ENCODE assay signal across 14 cellular contexts in the genomic region with DNA sequence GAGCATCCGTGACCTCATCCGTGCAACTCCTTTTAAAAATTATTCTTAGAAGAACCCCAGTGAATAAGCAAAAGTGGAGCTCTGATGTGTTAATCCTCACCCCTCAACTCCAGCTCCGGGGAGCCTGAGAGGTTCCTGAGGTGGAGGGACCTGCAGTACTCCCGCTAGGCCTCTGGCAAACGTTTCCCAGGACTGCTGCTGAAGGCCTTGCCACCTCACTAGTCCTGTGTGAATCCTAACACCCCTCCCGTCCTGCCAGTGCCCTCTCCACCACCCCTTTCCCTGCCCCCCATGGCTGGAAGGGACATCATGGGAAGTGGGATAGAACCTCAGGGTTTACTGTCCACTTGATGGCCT.
DNase-seq lines count a peak whose midpoint lies in the region; ATAC-seq, FAIRE-seq and TF ChIP-seq lines count a peak whose summit lies in the region.
"Had no signal": no experiment of that assay in that cellular context is flagged by ENCODE, and none has a peak within 500 bp of the region (broad histone marks: within the 10 kb centered on the region; RNA-seq: fewer than 3 reads in every experiment).

No MANE protein-coding gene starts in this region.

- WGBS in endodermal cell (ENCODE audit: insufficient coverage in 1 of 2, insufficient read length in 1 of 2), 2 experiments = 90 to 93% methylated on average over 2 to 6 of the region's 6 CpGs
- WGBS in smooth muscle cell (ENCODE audit: low lambda C conversion rate) = 84% methylated on average over 6 of the region's 6 CpGs

- no peak for FAIRE-seq in frontal cortex (lab: Jason Lieb, UNC)

- peaks cover 77% of the 10 kb centered on the region for H3K4me1 ChIP-seq in CD8-positive, alpha-beta memory T cell (ENCODE audit: insufficient read depth, low read length)
- H3K4me1 ChIP-seq in endodermal cell (ENCODE audit: control insufficient read depth, insufficient read depth, low read length) (peaks cover 36% of the 10 kb centered on the region), smooth muscle cell (ENCODE audit: low read depth) (peaks cover 8% of the 10 kb centered on the region)
- H3K4me1 ChIP-seq: prostate gland had no signal

- H3F3A ChIP-seq in smooth muscle cell (ENCODE audit: low read depth) = no peaks in the 10 kb centered on the region

- no peak overlapping the region for H3K4me3 ChIP-seq in CD8-positive, alpha-beta memory T cell (ENCODE audit: low read length)
- H3K4me3 ChIP-seq in endodermal cell (ENCODE audit: low read length) = peak overlapping the region; percentile 37
- H3K4me3 ChIP-seq in smooth muscle cell = no peak overlapping the region
- H3K4me3 ChIP-seq: mucosa of descending colon, prostate gland had no signal

- H3K36me3 ChIP-seq in CD8-positive, alpha-beta memory T cell (ENCODE audit: insufficient read depth, low read length) = peaks cover 5% of the 10 kb centered on the region
- H3K36me3 ChIP-seq in endodermal cell (ENCODE audit: control insufficient read depth, insufficient read depth, low read length) (peaks cover 39% of the 10 kb centered on the region), smooth muscle cell (ENCODE audit: low read depth) (no peaks in the 10 kb centered on the region)
- H3K36me3 ChIP-seq: prostate gland had no signal

- H3K4me1 Mint-ChIP-seq in CD8-positive, alpha-beta memory T cell = peaks cover 75 to 83% (median 82%) of the 10 kb centered on the region in 3 donors
- H3K4me1 Mint-ChIP-seq in T-helper 17 cell = peaks cover 48% of the 10 kb centered on the region
- peaks cover 67% of the 10 kb centered on the region for H3K4me1 Mint-ChIP-seq in endodermal cell

- H3K9me3 ChIP-seq in CD8-positive, alpha-beta memory T cell (ENCODE audit: low read length) = no peaks in the 10 kb centered on the region
- H3K9me3 ChIP-seq in T-helper 17 cell (ENCODE audit: control insufficient read depth, low read length, poor library complexity, severe bottlenecking) = no peaks in the 10 kb centered on the region
- no peaks in the 10 kb centered on the region for H3K9me3 ChIP-seq in endodermal cell (ENCODE audit: control insufficient read depth, low read length)
- no peaks in the 10 kb centered on the region for H3K9me3 ChIP-seq in smooth muscle cell (replicated peaks; ENCODE audit: low read depth)
- H3K9me3 ChIP-seq: mucosa of descending colon, prostate gland had no signal

- H3K4me2 ChIP-seq in smooth muscle cell = no peak overlapping the region

- TF ChIP-seq CTCF in endodermal cell (conservative IDR thresholded peaks at IDR 0.05) (no peak), smooth muscle cell (IDR thresholded peaks at IDR 0.05; ENCODE audit: borderline replicate concordance, insufficient read depth, poor library complexity, severe bottlenecking) (no peak)

- H2AFZ ChIP-seq in smooth muscle cell (ENCODE audit: low read depth) = no peak overlapping the region

- CTCF ChIA-PET in CD8-positive, alpha-beta memory T cell (lab: Charles Lee) = interaction anchor here (1.1 to 1.7 kb wide), 4 partner anchors 27 to 103 kb away, joined by 3 to 7 read pairs (median 4); no protein-coding TSS in a partner anchor

- no peaks in the 10 kb centered on the region for H3K27me3 Mint-ChIP-seq in CD8-positive, alpha-beta memory T cell
- H3K27me3 Mint-ChIP-seq in T-helper 17 cell (no peaks in the 10 kb centered on the region), endodermal cell (ENCODE audit: insufficient read depth) (no peaks in the 10 kb centered on the region)

- no peak for ATAC-seq in T-helper 17 cell
- no peak for ATAC-seq in HG02884 (IDR thresholded peaks at IDR 0.05; ENCODE audit: unreplicated experiment)
- ATAC-seq in GM19467 (IDR thresholded peaks at IDR 0.05; ENCODE audit: unreplicated experiment) = no peak
- ATAC-seq: esophagus mucosa, left cardiac atrium had no signal

- peaks cover 35% of the 10 kb centered on the region for H4K20me1 ChIP-seq in smooth muscle cell (ENCODE audit: low read depth)

- DNase-seq in CD8-positive, alpha-beta memory T cell = no peak
- DNase-seq in T-helper 17 cell (no peak), endodermal cell (peak; percentile 52), smooth muscle cell (lab: John Stamatoyannopoulos, UW; ENCODE audit: unreplicated experiment) (no peak), frontal cortex (ENCODE audit: low spot score in 2 of 2) (no peak)
- DNase-seq: activated CD4-positive, alpha-beta T cell treated with anti-CD3 and anti-CD28 coated beads, Interleukin-2, amount 50 U/mL, for 1 hour; left cardiac atrium; mucosa of descending colon; NCI-H1694 had no signal

- H3K9ac ChIP-seq in endodermal cell (ENCODE audit: extremely low read depth, low read length, poor library complexity, severe bottlenecking) (no peak overlapping the region), smooth muscle cell (ENCODE audit: low read depth) (no peak overlapping the region)

- H3K27ac Mint-ChIP-seq in CD8-positive, alpha-beta memory T cell = peak overlapping the region in 5 of 8 donors; percentile 26 to 96 (median 81)
- H3K27ac Mint-ChIP-seq in T-helper 17 cell (peak overlapping the region; percentile 81), endodermal cell (peak overlapping the region; percentile 79)

- no peaks in the 10 kb centered on the region for H3K27me3 ChIP-seq in CD8-positive, alpha-beta memory T cell (ENCODE audit: insufficient read depth, low read length, poor library complexity, severe bottlenecking)
- H3K27me3 ChIP-seq in endodermal cell (ENCODE audit: control insufficient read depth, insufficient read depth, low read length, poor library complexity, severe bottlenecking) (no peaks in the 10 kb centered on the region), smooth muscle cell (ENCODE audit: low read depth) (no peaks in the 10 kb centered on the region)

- no peak overlapping the region for H3K4me3 Mint-ChIP-seq in CD8-positive, alpha-beta memory T cell
- H3K4me3 Mint-ChIP-seq in T-helper 17 cell = no peak overlapping the region
- no peak overlapping the region for H3K4me3 Mint-ChIP-seq in endodermal cell

- no peaks in the 10 kb centered on the region for H3K79me2 ChIP-seq in smooth muscle cell (ENCODE audit: low read depth)

- no peaks in the 10 kb centered on the region for H3K9me3 Mint-ChIP-seq in CD8-positive, alpha-beta memory T cell
- no peaks in the 10 kb centered on the region for H3K9me3 Mint-ChIP-seq in endodermal cell

- POLR2A ChIA-PET in CD8-positive, alpha-beta memory T cell (lab: Charles Lee) = interaction anchor here (0.7 kb wide), 1 partner anchor 51 kb away, joined by 3 read pairs; no protein-coding TSS in a partner anchor

- no peak overlapping the region for H3K27ac ChIP-seq in CD8-positive, alpha-beta memory T cell (ENCODE audit: low read depth, low read length)
- H3K27ac ChIP-seq in endodermal cell (ENCODE audit: low read depth, low read length) (no peak overlapping the region), smooth muscle cell (ENCODE audit: low read depth) (peak overlapping the region; percentile 13)
- H3K27ac ChIP-seq: C4-2B, prostate gland had no signal

- peaks cover 0 to 25% (median 3%) of the 10 kb centered on the region in 3 donors for H3K36me3 Mint-ChIP-seq in CD8-positive, alpha-beta memory T cell
- H3K36me3 Mint-ChIP-seq in T-helper 17 cell (ENCODE audit: low read depth) = no peaks in the 10 kb centered on the region
- peaks cover 10% of the 10 kb centered on the region for H3K36me3 Mint-ChIP-seq in endodermal cell (ENCODE audit: low read depth)
